Comparison of ENCODE assay signal across 17 cellular contexts in genomic region chr14:105856676-105857222, GRCh38.
A peak's percentile ranks its signal among the peaks of the same experiment; 100 is the strongest.
DNase-seq lines count a peak whose midpoint lies in the region; ATAC-seq lines count a peak whose summit lies in the region.
"Had no signal": no experiment of that assay in that cellular context is flagged by ENCODE, and none has a peak within 500 bp of the region (broad histone marks: within the 10 kb centered on the region; RNA-seq: fewer than 3 reads in every experiment).

No MANE protein-coding gene starts in this region.

- H3K4me1 Mint-ChIP-seq in T-helper 2 cell treated with Interferon-gamma antibody and Interleukin-4, amounts not matched to agents 5 μg/mL and 100 μg/mL, for 36 hours (ENCODE audit: low read depth): peaks cover 37% of the 10 kb centered on the region
- peaks cover 24 to 28% of the 10 kb centered on the region in 2 donors for H3K4me1 Mint-ChIP-seq in effector memory CD8-positive, alpha-beta T cell (ENCODE audit: low read depth in 2 of 2)
- H3K4me1 Mint-ChIP-seq: T-helper 17 cell had no signal

- no peaks in the 10 kb centered on the region for H3K9me3 Mint-ChIP-seq in T-helper 2 cell treated with Interferon-gamma antibody and Interleukin-4, amounts not matched to agents 5 μg/mL and 100 μg/mL, for 36 hours
- no peaks in the 10 kb centered on the region for H3K9me3 Mint-ChIP-seq in effector memory CD8-positive, alpha-beta T cell

- H4K20me1 ChIP-seq in BLaER1: peaks cover 60% of the 10 kb centered on the region

- DNase-seq in DMS79 (lab: John Stamatoyannopoulos, UW): peak; percentile 66
- DNase-seq in T-helper 2 cell treated with Interferon-gamma antibody and Interleukin-4, amounts not matched to agents 5 μg/mL and 100 μg/mL, for 36 hours (ENCODE audit: low spot score): no peak
- no peak for DNase-seq in effector memory CD8-positive, alpha-beta T cell
- DNase-seq in cerebellar nuclear complex (lab: John Stamatoyannopoulos, UW): no peak
- no peak for DNase-seq in nucleus accumbens (lab: John Stamatoyannopoulos, UW)
- no peak for DNase-seq in DMS53 (lab: John Stamatoyannopoulos, UW)
- DNase-seq: AML-193; amniotic stem cell; foreskin fibroblast; NCI-H1105; NCI-H2227 treated with DMSO at 0.1 percent for 48 hours; stimulated activated CD4-positive, alpha-beta T cell treated with anti-CD3 and anti-CD28 coated beads, Interleukin-2, amount 100 ng/mL, for 48 hours had no signal

- peak overlapping the region; percentile 67 for H3K4me3 Mint-ChIP-seq in T-helper 2 cell treated with Interferon-gamma antibody and Interleukin-4, amounts not matched to agents 5 μg/mL and 100 μg/mL, for 36 hours
- peak overlapping the region; percentile 59 to 68 for H3K4me3 Mint-ChIP-seq in effector memory CD8-positive, alpha-beta T cell
- H3K4me3 Mint-ChIP-seq: T-helper 17 cell had no signal

- H3K27ac ChIP-seq in BLaER1: peak overlapping the region; percentile 100
- H3K27ac ChIP-seq: KMS-11, tibial artery had no signal

- H3K9ac ChIP-seq in BLaER1: peak overlapping the region; percentile 100
- H3K9ac ChIP-seq: KMS-11 had no signal

- peaks cover 49% of the 10 kb centered on the region for H3K4me1 ChIP-seq in BLaER1
- H3K4me1 ChIP-seq: tibial artery had no signal

- peaks cover 8% of the 10 kb centered on the region for H3K36me3 Mint-ChIP-seq in T-helper 2 cell treated with Interferon-gamma antibody and Interleukin-4, amounts not matched to agents 5 μg/mL and 100 μg/mL, for 36 hours (ENCODE audit: low read depth)
- H3K36me3 Mint-ChIP-seq in effector memory CD8-positive, alpha-beta T cell (ENCODE audit: insufficient read depth): peaks cover 15% of the 10 kb centered on the region

- peaks cover 5% of the 10 kb centered on the region for H3K27me3 Mint-ChIP-seq in T-helper 2 cell treated with Interferon-gamma antibody and Interleukin-4, amounts not matched to agents 5 μg/mL and 100 μg/mL, for 36 hours (ENCODE audit: low read depth)
- no peaks in the 10 kb centered on the region for H3K27me3 Mint-ChIP-seq in effector memory CD8-positive, alpha-beta T cell

- H3K4me3 ChIP-seq in BLaER1: peak overlapping the region; percentile 84
- H3K4me3 ChIP-seq: tibial artery had no signal

- H3K9me3 ChIP-seq in BLaER1: no peaks in the 10 kb centered on the region; the same call in 1 of the 2 replicates
- H3K9me3 ChIP-seq: tibial artery had no signal

- ATAC-seq in effector memory CD8-positive, alpha-beta T cell (replicated peaks): no peak
- no peak for ATAC-seq in HG03520 (IDR thresholded peaks at IDR 0.05; ENCODE audit: unreplicated experiment)

- H3K4me2 ChIP-seq in BLaER1: peak overlapping the region; percentile 97
- H3K4me2 ChIP-seq: KMS-11 had no signal

- H3K27ac Mint-ChIP-seq in T-helper 2 cell treated with Interferon-gamma antibody and Interleukin-4, amounts not matched to agents 5 μg/mL and 100 μg/mL, for 36 hours: peak overlapping the region; percentile 87
- H3K27ac Mint-ChIP-seq in effector memory CD8-positive, alpha-beta T cell: peak overlapping the region; percentile 58 to 82
- H3K27ac Mint-ChIP-seq: T-helper 17 cell had no signal

- peaks cover 98% of the 10 kb centered on the region for H3K36me3 ChIP-seq in BLaER1
- H3K36me3 ChIP-seq: tibial artery had no signal

- no peaks in the 10 kb centered on the region for H3K27me3 ChIP-seq in BLaER1
- H3K27me3 ChIP-seq: tibial artery had no signal
